Comparison of ENCODE assay signal across 12 cellular contexts in the genomic region with DNA sequence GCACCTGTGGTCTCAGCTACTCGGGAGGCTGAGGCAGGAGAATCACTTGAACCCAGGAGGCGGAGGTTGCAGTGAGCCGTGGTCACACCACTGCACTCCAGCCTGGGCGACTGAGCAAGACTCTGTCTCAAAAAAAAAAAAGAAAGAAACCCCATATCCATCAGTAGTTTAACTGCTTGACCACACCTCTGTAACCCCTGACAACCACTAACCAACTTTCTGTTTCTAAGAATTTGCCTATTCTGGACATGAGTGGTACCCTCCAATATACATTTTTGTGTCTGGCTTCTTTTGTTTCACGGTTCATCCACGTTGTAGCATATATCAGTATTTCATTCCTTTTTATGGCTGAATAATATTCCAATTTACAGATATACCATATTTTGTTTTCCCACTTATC. TPM values are rescaled to one million over a fixed set of nuclear protein-coding genes. Genes with fewer than 3 reads are reported as not detected.
DNase-seq lines count a peak whose midpoint lies in the region; ATAC-seq and TF ChIP-seq lines count a peak whose summit lies in the region.
"Had no signal": no experiment of that assay in that cellular context is flagged by ENCODE, and none has a peak within 500 bp of the region (broad histone marks: within the 10 kb centered on the region; RNA-seq: fewer than 3 reads in every experiment).

No MANE protein-coding gene starts in this region.

- CTCF ChIA-PET in CD8-positive, alpha-beta memory T cell (lab: Charles Lee): interaction anchor here (1.1 to 4.3 kb wide), 8 partner anchors 9 to 409 kb away, joined by 3 to 31 read pairs (median 6); a partner anchor contains a TSS

- H3K4me1 Mint-ChIP-seq in CD8-positive, alpha-beta memory T cell: peaks cover 2 to 26% (median 3%) of the 10 kb centered on the region in 3 donors

- no peaks in the 10 kb centered on the region for H3K27me3 Mint-ChIP-seq in CD8-positive, alpha-beta memory T cell

- no peak overlapping the region for H3K27ac ChIP-seq in CD8-positive, alpha-beta memory T cell (ENCODE audit: low read depth, low read length)
- H3K27ac ChIP-seq: ovary, vagina had no signal

- peaks cover 0 to 4% (median 0%) of the 10 kb centered on the region in 5 donors for H3K9me3 Mint-ChIP-seq in CD8-positive, alpha-beta memory T cell

- no peaks in the 10 kb centered on the region for H3K9me3 ChIP-seq in CD8-positive, alpha-beta memory T cell (ENCODE audit: low read length)
- H3K9me3 ChIP-seq: ovary, vagina had no signal

- ATAC-seq in GM19351 (IDR thresholded peaks at IDR 0.05; ENCODE audit: unreplicated experiment) (peak; percentile 90), HG02588 (IDR thresholded peaks at IDR 0.05; ENCODE audit: unreplicated experiment) (peak; percentile 88), HG03280 (IDR thresholded peaks at IDR 0.05; ENCODE audit: unreplicated experiment) (peak; percentile 86)

- DNase-seq in GM12865 (ENCODE audit: low read depth): peak; percentile 69
- DNase-seq in NCI-H1436 (lab: John Stamatoyannopoulos, UW): no peak
- DNase-seq in NCI-H526 treated with DMSO at 0.1 percent for 48 hours (lab: John Stamatoyannopoulos, UW): no peak
- DNase-seq in CD8-positive, alpha-beta memory T cell: no peak
- DNase-seq in activated CD4-positive, alpha-beta T cell treated with anti-CD3 and anti-CD28 coated beads for 48 hours: no peak
- DNase-seq: Calu3, ovary, T-helper 9 cell had no signal

- H3K4me1 ChIP-seq in CD8-positive, alpha-beta memory T cell (ENCODE audit: insufficient read depth, low read length): no peaks in the 10 kb centered on the region
- H3K4me1 ChIP-seq: vagina had no signal

- H3K4me3 Mint-ChIP-seq in CD8-positive, alpha-beta memory T cell: no peak overlapping the region

- H3K27me3 ChIP-seq in CD8-positive, alpha-beta memory T cell (ENCODE audit: insufficient read depth, low read length, poor library complexity, severe bottlenecking): no peaks in the 10 kb centered on the region
- H3K27me3 ChIP-seq: ovary, vagina had no signal

- POLR2A ChIA-PET in CD8-positive, alpha-beta memory T cell (lab: Charles Lee): no interaction called here

- H3K4me3 ChIP-seq in GM12865 (ENCODE audit: low read depth, low read length): no peak overlapping the region
- no peak overlapping the region for H3K4me3 ChIP-seq in CD8-positive, alpha-beta memory T cell (ENCODE audit: low read length)
- H3K4me3 ChIP-seq: ovary, vagina had no signal

- H3K36me3 ChIP-seq in CD8-positive, alpha-beta memory T cell (ENCODE audit: insufficient read depth, low read length): no peaks in the 10 kb centered on the region
- H3K36me3 ChIP-seq: ovary, vagina had no signal

- H3K27ac Mint-ChIP-seq in CD8-positive, alpha-beta memory T cell: peak overlapping the region in 1 of 8 donors; percentile 30

- H3K36me3 Mint-ChIP-seq in CD8-positive, alpha-beta memory T cell: peaks cover 0 to 2% (median 0%) of the 10 kb centered on the region in 3 donors

- TF ChIP-seq CTCF in GM12865 (IDR thresholded peaks at IDR 0.05; ENCODE audit: insufficient read depth, low read depth, low read length, missing control alignments): no peak

RNA-seq across cellular contexts. Expression of a gene that starts 9.1 kb away (rescaled TPM):
- total RNA-seq in CD8-positive, alpha-beta memory T cell: 10 to 100 TPM; 58.5 to 63.1 TPM
- polyA plus RNA-seq in CD8-positive, alpha-beta memory T cell: 14.0 TPM

RNA-seq across cellular contexts. Expression of a gene that starts 9.8 kb away (rescaled TPM):
- 100 to 1,000 TPM; 325 to 337 TPM for total RNA-seq in CD8-positive, alpha-beta memory T cell
- polyA plus RNA-seq in CD8-positive, alpha-beta memory T cell: 31.3 TPM

RNA-seq across cellular contexts. Expression of a gene that starts 39.0 kb away (rescaled TPM):
- 10 to 100 TPM in 1 of 2 experiments, 1 to 10 TPM in 1; 8.5 to 13.0 TPM for total RNA-seq in CD8-positive, alpha-beta memory T cell
- 21.9 TPM for polyA plus RNA-seq in CD8-positive, alpha-beta memory T cell

RNA-seq across cellular contexts. Expression of a gene that starts 41.1 kb away (rescaled TPM):
- total RNA-seq in CD8-positive, alpha-beta memory T cell: 100 to 1,000 TPM; 190 to 197 TPM
- 175 TPM for polyA plus RNA-seq in CD8-positive, alpha-beta memory T cell
